Comparison of ENCODE assay signal across 16 cellular contexts in genomic region chr5:10801931-10802674, GRCh38. TPM values are rescaled to one million over a fixed set of nuclear protein-coding genes. Genes with fewer than 3 reads are reported as not detected.
DNase-seq lines count a peak whose midpoint lies in the region; ATAC-seq, FAIRE-seq and TF ChIP-seq lines count a peak whose summit lies in the region.
"Had no signal": no experiment of that assay in that cellular context is flagged by ENCODE, and none has a peak within 500 bp of the region (broad histone marks: within the 10 kb centered on the region; RNA-seq: fewer than 3 reads in every experiment).

No MANE protein-coding gene starts in this region.

- H3K4me2 ChIP-seq in PC-3 (ENCODE audit: low read length) = no peak overlapping the region

- no peaks in the 10 kb centered on the region for H3K36me3 Mint-ChIP-seq in activated T-helper 2 cell treated with anti-CD3 and anti-CD28 coated beads, Interferon-gamma antibody, Interleukin-2, Interleukin-4, amounts not matched to agents 10 μg/mL and 5 μg/mL and 100 μg/mL, durations not matched to agents 14 hours and 24 hours and 36 hours (ENCODE audit: low read depth)
- H3K36me3 Mint-ChIP-seq: CD14-positive monocyte had no signal

- H3K27me3 ChIP-seq in PC-3 (ENCODE audit: low read length) (no peaks in the 10 kb centered on the region), liver (ENCODE audit: control insufficient read depth in 4 of 4, insufficient read depth in 4 of 4, low read length in 3 of 4) (no peaks in the 10 kb centered on the region)
- H3K27me3 ChIP-seq: left lung had no signal

- peak; percentile 24 to 53 for TF ChIP-seq RAD21 in liver (IDR thresholded peaks at IDR 0.05)

- H3K9me3 Mint-ChIP-seq in activated T-helper 2 cell treated with anti-CD3 and anti-CD28 coated beads, Interferon-gamma antibody, Interleukin-2, Interleukin-4, amounts not matched to agents 10 μg/mL and 5 μg/mL and 100 μg/mL, durations not matched to agents 14 hours and 24 hours and 36 hours = no peaks in the 10 kb centered on the region
- H3K9me3 Mint-ChIP-seq: activated T-cell treated with anti-CD3 and anti-CD28 coated beads, Interleukin-2, amount 50 U/mL, for 4 hours had no signal

- CTCF ChIA-PET in PC-3 (lab: Charles Lee) = no interaction called here

- H3K36me3 ChIP-seq in PC-3 (ENCODE audit: low read depth, low read length) (no peaks in the 10 kb centered on the region), liver (ENCODE audit: control insufficient read depth in 4 of 4, insufficient read depth in 3 of 4, low read depth in 1 of 4, low read length in 3 of 4) (no peaks in the 10 kb centered on the region)
- H3K36me3 ChIP-seq: left lung had no signal

- DNase-seq in ELF-1 (ENCODE audit: low read depth, low spot score) (peak; percentile 37), PC-3 (peak; percentile 16), epithelial cell of esophagus (ENCODE audit: low read depth) (peak; percentile 32), kidney glomerular epithelial cell (lab: John Stamatoyannopoulos, UW) (no peak), RCC 7860 (ENCODE audit: low spot score) (no peak)
- no peak for DNase-seq in activated T-helper 2 cell treated with anti-CD3 and anti-CD28 coated beads, Interferon-gamma antibody, Interleukin-2, Interleukin-4, amounts not matched to agents 10 μg/mL and 5 μg/mL and 100 μg/mL, durations not matched to agents 14 hours and 24 hours and 36 hours (ENCODE audit: low spot score)
- DNase-seq: activated CD4-positive, alpha-beta T cell treated with anti-CD3 and anti-CD28 coated beads for 4 hours; activated T-cell treated with anti-CD3 and anti-CD28 coated beads, Interleukin-2, amount 50 U/mL, for 4 hours; dorsolateral prefrontal cortex; left lung; NCI-H2107 had no signal

- H3F3A ChIP-seq in PC-3 (ENCODE audit: low read length, unreplicated experiment) = no peaks in the 10 kb centered on the region

- H2AFZ ChIP-seq in PC-3 (ENCODE audit: low read length) = no peak overlapping the region

- H3K4me1 Mint-ChIP-seq in activated T-helper 2 cell treated with anti-CD3 and anti-CD28 coated beads, Interferon-gamma antibody, Interleukin-2, Interleukin-4, amounts not matched to agents 10 μg/mL and 5 μg/mL and 100 μg/mL, durations not matched to agents 14 hours and 24 hours and 36 hours (ENCODE audit: low read depth) = peaks cover 2% of the 10 kb centered on the region
- H3K4me1 Mint-ChIP-seq: nephron had no signal

- peak; percentile 40 for ATAC-seq in PC-3
- no peak for ATAC-seq in GM21423 (IDR thresholded peaks at IDR 0.05; ENCODE audit: unreplicated experiment)
- ATAC-seq: activated T-cell treated with anti-CD3 and anti-CD28 coated beads, Interleukin-2, amount 50 U/mL, for 4 hours; left lung had no signal

- H3K27ac Mint-ChIP-seq in activated T-helper 2 cell treated with anti-CD3 and anti-CD28 coated beads, Interferon-gamma antibody, Interleukin-2, Interleukin-4, amounts not matched to agents 10 μg/mL and 5 μg/mL and 100 μg/mL, durations not matched to agents 14 hours and 24 hours and 36 hours = no peak overlapping the region
- H3K27ac Mint-ChIP-seq: nephron had no signal

- H3K4me3 ChIP-seq in PC-3 (ENCODE audit: low read length) = no peak overlapping the region
- H3K4me3 ChIP-seq in epithelial cell of esophagus (ENCODE audit: low read length) = no peak overlapping the region
- H3K4me3 ChIP-seq in liver (ENCODE audit: low read depth in 1 of 3, low read length in 3 of 3) = no peak overlapping the region
- H3K4me3 ChIP-seq: dorsolateral prefrontal cortex, left lung had no signal

- WGBS in liver = 77% methylated on average over 9 of the region's 9 CpGs

- H3K79me2 ChIP-seq in PC-3 (ENCODE audit: low read length) = no peaks in the 10 kb centered on the region

- no peaks in the 10 kb centered on the region for H4K20me1 ChIP-seq in PC-3 (ENCODE audit: low read length)

- 0 out of 2 replicates have a peak, but pooled peaks have one; percentile 14 for TF ChIP-seq CTCF in PC-3 (conservative IDR thresholded peaks at IDR 0.05; ENCODE audit: low read depth, low read length)
- no peak for TF ChIP-seq CTCF in epithelial cell of esophagus (IDR thresholded peaks at IDR 0.05; ENCODE audit: insufficient read depth, low read depth, low read length, missing control alignments)
- no peak for TF ChIP-seq CTCF in liver (IDR thresholded peaks at IDR 0.05; ENCODE audit: low read depth, low read length, missing input control)

- peaks cover 20% of the 10 kb centered on the region for H3K27me3 Mint-ChIP-seq in activated T-helper 2 cell treated with anti-CD3 and anti-CD28 coated beads, Interferon-gamma antibody, Interleukin-2, Interleukin-4, amounts not matched to agents 10 μg/mL and 5 μg/mL and 100 μg/mL, durations not matched to agents 14 hours and 24 hours and 36 hours (ENCODE audit: low read depth)

- POLR2A ChIA-PET in PC-3 (lab: Charles Lee; ENCODE audit: unreplicated experiment) = no interaction called here

- H3K27ac ChIP-seq in PC-3 (ENCODE audit: low read length) = no peak overlapping the region
- no peak overlapping the region for H3K27ac ChIP-seq in liver (ENCODE audit: low read depth in 1 of 2, low read length in 2 of 2)
- H3K27ac ChIP-seq: dorsolateral prefrontal cortex, left lung had no signal

- no peaks in the 10 kb centered on the region for H3K9me2 ChIP-seq in PC-3 (replicated peaks; ENCODE audit: low read length)

- H3K4me3 Mint-ChIP-seq in activated T-helper 2 cell treated with anti-CD3 and anti-CD28 coated beads, Interferon-gamma antibody, Interleukin-2, Interleukin-4, amounts not matched to agents 10 μg/mL and 5 μg/mL and 100 μg/mL, durations not matched to agents 14 hours and 24 hours and 36 hours (ENCODE audit: low read depth) = no peak overlapping the region
- H3K4me3 Mint-ChIP-seq: activated T-cell treated with anti-CD3 and anti-CD28 coated beads, Interleukin-2, amount 50 U/mL, for 4 hours; CD14-positive monocyte; nephron had no signal

- BruUV-seq in PC-3 (replicated peaks; lab: Mats Ljungman, UMichigan) = no TSS peak

- no peak overlapping the region for H3K9ac ChIP-seq in PC-3 (ENCODE audit: low read length)
- H3K9ac ChIP-seq in liver (ENCODE audit: low read depth in 1 of 2, low read length in 2 of 2) = no peak overlapping the region

- H3K4me1 ChIP-seq in PC-3 (ENCODE audit: insufficient read depth, low read length) (no peaks in the 10 kb centered on the region), liver (ENCODE audit: control insufficient read depth in 4 of 4, insufficient read depth in 4 of 4, low read length in 3 of 4) (no peaks in the 10 kb centered on the region)

- intact Hi-C loops in PC-3 (cut with micrococcal nuclease) = no loop called here
- intact Hi-C loops in activated T-helper 2 cell treated with anti-CD3 and anti-CD28 coated beads, Interferon-gamma antibody, Interleukin-2, Interleukin-4, amounts not matched to agents 10 μg/mL and 5 μg/mL and 100 μg/mL, durations not matched to agents 14 hours and 24 hours and 36 hours (cut with micrococcal nuclease) = no loop called here

- H3K9me3 ChIP-seq in PC-3 (ENCODE audit: low read length) (no peaks in the 10 kb centered on the region), liver (ENCODE audit: control insufficient read depth in 4 of 4, low read length in 3 of 4) (no peaks in the 10 kb centered on the region)

- no peak for FAIRE-seq in RCC 7860 (lab: Jason Lieb, UNC)
- FAIRE-seq: GM12892 had no signal

TF ChIP-seq in liver, 16 proteins besides CTCF, POLR2A, EP300 and RAD21 (continues in another document):
- TF ChIP-seq RXRA (IDR thresholded peaks at IDR 0.05) (no peak), EGR1 (IDR thresholded peaks at IDR 0.05; ENCODE audit: low read depth in 2 of 2) (no peak), NR2F2 (IDR thresholded peaks at IDR 0.05) (no peak), ATF3 (IDR thresholded peaks at IDR 0.05) (no peak), TAF1 (conservative IDR thresholded peaks at IDR 0.05) (no peak), SP1 (IDR thresholded peaks at IDR 0.05) (no peak), JUND (IDR thresholded peaks at IDR 0.05) (no peak), REST (IDR thresholded peaks at IDR 0.05) (no peak), HNF4G (IDR thresholded peaks at IDR 0.05) (no peak), MAX (IDR thresholded peaks at IDR 0.05) (no peak), GABPA (IDR thresholded peaks at IDR 0.05 in 1 of 2, conservative IDR thresholded peaks at IDR 0.05 in 1 of 2) (no peak)

RNA-seq across cellular contexts. Expression of gene DAP, which starts 41.1 kb away (rescaled TPM):
- total RNA-seq in PC-3 (2014; rRNA removed) (106 and 152 TPM in 2 replicates), liver (10 to 100 TPM; 36.6 to 84.9 TPM)
- polyA plus RNA-seq in liver = 100 to 1,000 TPM; 117 to 122 TPM
- 51.3 and 56.6 TPM in 2 replicates for total RNA-seq in activated T-helper 2 cell treated with anti-CD3 and anti-CD28 coated beads, Interferon-gamma antibody, Interleukin-2, Interleukin-4, amounts not matched to agents 10 μg/mL and 5 μg/mL and 100 μg/mL, durations not matched to agents 14 hours and 24 hours and 36 hours

Comparison
In these comparisons a context has a peak if more than half of its experiments do, and no peak if none do; other contexts are left out.
1. DNase-seq: peak in ELF-1 (single experiment), PC-3 (single experiment) and epithelial cell of esophagus (single experiment); none in activated T-helper 2 cell treated with anti-CD3 and anti-CD28 coated beads, Interferon-gamma antibody, Interleukin-2, Interleukin-4, amounts not matched to agents 10 μg/mL and 5 μg/mL and 100 μg/mL, durations not matched to agents 14 hours and 24 hours and 36 hours (single experiment), kidney glomerular epithelial cell (single experiment) and RCC 7860 (single experiment).